Comparison of ENCODE assay signal across 8 cellular contexts in the genomic region with DNA sequence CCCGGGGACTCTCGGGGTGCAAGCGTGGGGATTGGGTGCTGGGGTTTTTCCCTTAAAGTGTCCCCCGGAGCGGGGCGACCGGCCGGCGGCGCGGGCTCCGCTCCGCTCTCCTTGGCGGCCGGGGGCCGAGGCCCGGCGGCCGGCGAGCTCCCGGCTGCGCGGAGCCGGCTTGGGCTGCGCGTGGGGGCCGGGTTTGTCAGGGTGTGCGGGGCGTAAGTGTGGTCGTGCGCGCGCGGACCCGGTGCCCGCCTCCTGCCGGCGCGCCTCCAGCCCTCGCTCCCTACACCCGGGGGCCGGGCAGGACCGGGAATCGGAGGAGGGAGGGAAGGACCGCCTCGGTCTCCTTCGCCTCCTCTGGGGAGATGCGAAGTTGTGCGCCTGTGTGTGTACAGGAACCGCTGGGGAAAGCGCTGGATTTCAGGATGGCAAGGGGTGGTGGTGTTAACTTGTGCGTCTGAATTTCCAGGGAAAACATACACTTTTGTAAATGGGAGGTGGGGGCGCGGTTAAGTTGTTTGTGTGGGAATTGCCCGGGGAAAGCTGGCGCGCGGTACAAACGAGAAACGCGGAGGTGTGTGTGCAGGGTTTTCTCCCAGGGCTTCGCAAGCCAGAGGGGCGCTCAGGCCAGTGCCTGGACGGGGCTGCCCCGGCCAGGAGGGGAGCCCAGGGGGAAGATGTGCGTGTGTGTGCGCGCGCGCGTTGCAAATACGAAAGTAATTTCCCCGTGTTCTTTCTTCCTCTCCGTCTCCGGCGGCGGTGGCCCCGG.
A peak's percentile ranks its signal among the peaks of the same experiment; 100 is the strongest.
DNase-seq lines count a peak whose midpoint lies in the region; ATAC-seq lines count a peak whose summit lies in the region.

No MANE protein-coding gene starts in this region.

- DNase-seq in ACHN (peak; percentile 53), T-helper 9 cell (peak; percentile 21), pons (ENCODE audit: low spot score) (no peak)
- peak; percentile 47 for DNase-seq in central memory CD4-positive, alpha-beta T cell
- peak; percentile 49 to 54 for DNase-seq in stimulated activated CD4-positive, alpha-beta T cell treated with anti-CD3 and anti-CD28 coated beads, Interleukin-4, amount 100 ng/mL, for 4 hours

- in situ Hi-C loops in ACHN (cut with HindIII; ENCODE audit: low pct_ligation_motif_present, low pct_unique_long_range_greater_than_20kb, low sequenced_read_pairs): no loop called here

- H3K27ac ChIP-seq in layer of hippocampus (ENCODE audit: low read depth, low read length): peak overlapping the region; percentile 83

- H3K27me3 ChIP-seq in layer of hippocampus (ENCODE audit: control insufficient read depth, insufficient read depth, low read length): no peaks in the 10 kb centered on the region

- ATAC-seq in GM18909 (IDR thresholded peaks at IDR 0.05; ENCODE audit: poor library complexity, unreplicated experiment) (peak; percentile 14), HG03280 (IDR thresholded peaks at IDR 0.05; ENCODE audit: unreplicated experiment) (peak; percentile 10)
